ENCODE assay signal across 1 cellular context in genomic region chr11:75429641-75429901, GRCh38.
TF ChIP-seq lines count a peak whose summit lies in the region.

No MANE protein-coding gene starts in this region.

TF ChIP-seq in GM12878, 131 proteins besides CTCF, POLR2A, EP300 and RAD21:
- TF ChIP-seq KDM1A (IDR thresholded peaks at IDR 0.05; ENCODE audit: borderline replicate concordance), result no peak
- no peak for TF ChIP-seq WRNIP1 (IDR thresholded peaks at IDR 0.05; ENCODE audit: borderline replicate concordance, low read depth, low read length)
- TF ChIP-seq TCF7 (IDR thresholded peaks at IDR 0.05; ENCODE audit: borderline replicate concordance), result no peak
- no peak for TF ChIP-seq SKIL (IDR thresholded peaks at IDR 0.05; ENCODE audit: low read depth, poor library complexity, severe bottlenecking)
- no peak for TF ChIP-seq ZSCAN29 (IDR thresholded peaks at IDR 0.05)
